1 cellular context compared by ENCODE assay signal in genomic region chr14:69316449-69317391, GRCh38.
A peak's percentile ranks its signal among the peaks of the same experiment; 100 is the strongest.
TF ChIP-seq lines count a peak whose summit lies in the region.

No MANE protein-coding gene starts in this region.

TF ChIP-seq in K562, 482 proteins besides CTCF, POLR2A, EP300 and RAD21 (continued from another document):
- TF ChIP-seq RAD51 (IDR thresholded peaks at IDR 0.05; ENCODE audit: borderline replicate concordance, low read depth) (peak; percentile 53; the same call in 1 of the 2 replicates), ZNF212 (CRISPR knock-in tag; IDR thresholded peaks at IDR 0.05) (no peak), ARID3A (IDR thresholded peaks at IDR 0.05; ENCODE audit: borderline replicate concordance, low read depth, low read length) (no peak), STAT6 (CRISPR knock-in tag; IDR thresholded peaks at IDR 0.05) (no peak), USF1 (CRISPR knock-in tag; IDR thresholded peaks at IDR 0.05) (peak; percentile 28), TFE3 (CRISPR knock-in tag; IDR thresholded peaks at IDR 0.05) (peak; percentile 55)
